ENCODE assay signal across 26 cellular contexts in the genomic region with DNA sequence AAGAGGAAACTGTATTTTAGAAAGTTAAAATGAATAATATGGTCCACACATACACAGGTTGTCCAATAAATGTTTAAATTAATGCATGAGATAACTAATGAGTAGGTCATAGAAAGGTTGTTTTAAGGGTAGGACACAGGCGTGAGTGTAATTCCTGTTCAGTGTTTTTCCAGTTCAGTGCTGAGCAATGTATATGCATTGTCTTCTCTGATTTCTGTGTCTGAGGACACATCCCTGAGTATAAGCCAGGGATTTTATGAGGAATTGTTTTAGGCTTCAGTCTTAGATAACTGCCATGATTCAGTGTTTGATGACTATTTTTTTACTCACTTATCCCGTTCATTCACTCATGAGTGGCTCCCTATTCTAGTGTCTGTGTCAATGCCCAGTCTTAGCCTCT.
"Had no signal": no experiment of that assay in that cellular context is flagged by ENCODE, and none has a peak within 500 bp of the region (broad histone marks: within the 10 kb centered on the region; RNA-seq: fewer than 3 reads in every experiment).

No MANE protein-coding gene starts in this region.

- H3K4me3 ChIP-seq: K562, PC-9, Peyer's patch, SJSA1, SK-N-MC had no signal

- DNase-seq: Kasumi-1; MM.1S; NCI-H1092 treated with DMSO at 0.1 percent for 48 hours; NCI-H1417 treated with DMSO at 0.1 percent for 48 hours; NCI-H146; NCI-H1694 treated with DMSO at 0.1 percent for 48 hours; NCI-H1930; NCI-H2081; NCI-H2107; NCI-H2227 treated with DMSO at 0.1 percent for 48 hours; NCI-H510A; NCI-H524 treated with DMSO at 0.1 percent for 48 hours; NCI-H69; NCI-H774; NK-92 treated with Interleukin-12 subunit alpha and Interleukin-12 subunit beta, amount 100 ng/mL, for 24 hours; PC-9; Peyer's patch; Right ventricle myocardium superior; SIG-M5 had no signal

- H3K4me1 ChIP-seq: Peyer's patch, SJSA1 had no signal

- FAIRE-seq: HTR-8/SVneo, K562 had no signal

- H2AFZ ChIP-seq: PC-9 had no signal

- H3K36me3 Mint-ChIP-seq: IgD-negative memory B cell had no signal

- H3K4me3 Mint-ChIP-seq: IgD-negative memory B cell had no signal

- H3K4me1 Mint-ChIP-seq: IgD-negative memory B cell had no signal

- ATAC-seq: K562 had no signal

- H3K9ac ChIP-seq: KMS-11 had no signal

- H3K9me3 ChIP-seq: Peyer's patch, SJSA1 had no signal

- H3K4me2 ChIP-seq: KMS-11, PC-9 had no signal

- H3K36me3 ChIP-seq: Peyer's patch, SJSA1 had no signal

- H3K27me3 ChIP-seq: Peyer's patch, SJSA1 had no signal

- H3K27me3 Mint-ChIP-seq: IgD-negative memory B cell had no signal

- H3K27ac ChIP-seq: HL-60, KMS-11, PC-9, Peyer's patch, SJSA1, SK-N-MC had no signal
